Comparison of ENCODE assay signal across 1 cellular context in genomic region chr21:32415451-32415850, GRCh38.
TF ChIP-seq lines count a peak whose summit lies in the region.

No MANE protein-coding gene starts in this region.

TF ChIP-seq in HCT116, 20 proteins besides CTCF, POLR2A, EP300 and RAD21 (continued from another document):
- no peak for TF ChIP-seq ZBTB33 (IDR thresholded peaks at IDR 0.05; ENCODE audit: extremely low read depth, insufficient replicate concordance, low read length)
TF ChIP-seq in HCT116: peak in this region for 0.
